In the genomic region with DNA sequence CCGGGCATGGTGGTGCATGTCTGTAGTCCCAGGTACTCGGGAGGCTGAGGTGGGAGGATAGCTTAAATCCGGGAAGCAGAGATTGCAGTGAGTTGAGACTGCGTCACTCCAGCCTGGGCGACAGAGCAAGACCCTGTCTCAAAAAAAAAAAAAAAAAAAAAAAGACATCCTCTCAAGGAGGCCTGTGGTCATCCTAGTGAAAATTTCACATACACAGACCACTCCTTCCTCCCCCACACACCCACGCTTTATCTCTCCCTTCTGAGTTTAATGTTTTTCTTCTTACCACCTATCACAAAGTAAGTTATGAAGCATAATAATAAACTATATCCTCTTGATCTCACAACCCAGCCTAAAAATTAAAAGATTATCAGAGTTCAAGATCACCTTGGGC, we compare ENCODE assay signal across 4 cellular contexts.
TF ChIP-seq lines count a peak whose summit lies in the region.

No MANE protein-coding gene starts in this region.

TF ChIP-seq in SK-N-SH, 30 proteins besides CTCF, POLR2A, EP300 and RAD21:
- TF ChIP-seq MXI1 (IDR thresholded peaks at IDR 0.05; ENCODE audit: low read depth, low read length): no peak
- TF ChIP-seq CHD2 (IDR thresholded peaks at IDR 0.05; ENCODE audit: low read length, partially characterized antibody): no peak
- no peak for TF ChIP-seq MEF2A (IDR thresholded peaks at IDR 0.05; ENCODE audit: borderline replicate concordance, low read depth)
- TF ChIP-seq, protein P1, sequence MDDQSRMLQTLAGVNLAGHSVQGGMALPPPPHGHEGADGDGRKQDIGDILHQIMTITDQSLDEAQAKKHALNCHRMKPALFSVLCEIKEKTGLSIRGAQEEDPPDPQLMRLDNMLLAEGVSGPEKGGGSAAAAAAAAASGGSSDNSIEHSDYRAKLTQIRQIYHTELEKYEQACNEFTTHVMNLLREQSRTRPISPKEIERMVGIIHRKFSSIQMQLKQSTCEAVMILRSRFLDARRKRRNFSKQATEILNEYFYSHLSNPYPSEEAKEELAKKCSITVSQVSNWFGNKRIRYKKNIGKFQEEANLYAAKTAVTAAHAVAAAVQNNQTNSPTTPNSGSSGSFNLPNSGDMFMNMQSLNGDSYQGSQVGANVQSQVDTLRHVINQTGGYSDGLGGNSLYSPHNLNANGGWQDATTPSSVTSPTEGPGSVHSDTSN (IDR thresholded peaks at IDR 0.05): no peak

TF ChIP-seq in SK-N-SH treated with all-trans-retinoic acid at 6 μM for 48 hours, 23 proteins besides CTCF, POLR2A, EP300 and RAD21:
- TF ChIP-seq ZFP3 (CRISPR knock-in tag; IDR thresholded peaks at IDR 0.05): no peak

TF ChIP-seq in IMR-90, 13 proteins besides CTCF, POLR2A, EP300 and RAD21:
- TF ChIP-seq RFX5 (IDR thresholded peaks at IDR 0.05; ENCODE audit: low read depth, low read length) (no peak), NFE2L2 (IDR thresholded peaks at IDR 0.05; ENCODE audit: low read depth, low read length) (no peak), BHLHE40 (IDR thresholded peaks at IDR 0.05; ENCODE audit: low read depth, low read length) (no peak), SMC3 (IDR thresholded peaks at IDR 0.05; ENCODE audit: low read depth, low read length) (no peak), RCOR1 (IDR thresholded peaks at IDR 0.05; ENCODE audit: insufficient replicate concordance, low read length) (no peak), CHD1 (IDR thresholded peaks at IDR 0.05; ENCODE audit: low read depth, low read length) (no peak), MAZ (IDR thresholded peaks at IDR 0.05; ENCODE audit: borderline replicate concordance, low read depth, low read length) (no peak), CEBPB (IDR thresholded peaks at IDR 0.05; ENCODE audit: low read depth, low read length) (no peak)

TF ChIP-seq in GM12891, 5 proteins besides CTCF, POLR2A, EP300 and RAD21:
- TF ChIP-seq POLR2AphosphoS5 (IDR thresholded peaks at IDR 0.05; ENCODE audit: low read depth, low read length) (no peak), POU2F2 (IDR thresholded peaks at IDR 0.05; ENCODE audit: low read depth, low read length) (no peak), PAX5 (IDR thresholded peaks at IDR 0.05; ENCODE audit: insufficient read depth, low read length, severe bottlenecking) (no peak), SPI1 (IDR thresholded peaks at IDR 0.05; ENCODE audit: low read depth, low read length) (no peak), TAF1 (IDR thresholded peaks at IDR 0.05; ENCODE audit: low read depth, low read length) (no peak)
